In genomic region chr3:36911990-36912804, GRCh38 we compare ENCODE assay signal across 8 cellular contexts.
A peak's percentile ranks its signal among the peaks of the same experiment; 100 is the strongest.
DNase-seq lines count a peak whose midpoint lies in the region; ATAC-seq and TF ChIP-seq lines count a peak whose summit lies in the region.

No MANE protein-coding gene starts in this region.

- H3K4me3 ChIP-seq in epithelial cell of esophagus (ENCODE audit: low read length) (peak overlapping the region; percentile 15), skin epidermis (peak overlapping the region in 1 of 7 experiments; percentile 7)

- H3K27ac ChIP-seq in skin epidermis = peak overlapping the region in 19 of 21 experiments; percentile 2 to 90 (median 55)

- DNase-seq in DMS53 (lab: John Stamatoyannopoulos, UW) = peak; percentile 70
- DNase-seq in SKM-1 (lab: John Stamatoyannopoulos, UW; ENCODE audit: unreplicated experiment) = peak; percentile 65
- peak; percentile 85 for DNase-seq in epithelial cell of esophagus (ENCODE audit: low read depth)
- no peak for DNase-seq in cortex of kidney (lab: John Stamatoyannopoulos, UW)
- no peak for DNase-seq in NCI-H510A treated with DMSO at 0.1 percent for 48 hours (lab: John Stamatoyannopoulos, UW)

- ATAC-seq in GM19328 (IDR thresholded peaks at IDR 0.05; ENCODE audit: unreplicated experiment) (peak; percentile 98), HG03342 (IDR thresholded peaks at IDR 0.05; ENCODE audit: unreplicated experiment) (peak; percentile 95)

- TF ChIP-seq CTCF in epithelial cell of esophagus (IDR thresholded peaks at IDR 0.05; ENCODE audit: insufficient read depth, low read depth, low read length, missing control alignments) = no peak

Comparison
In these comparisons a context has a peak if more than half of its experiments do, and no peak if none do; other contexts are left out.
1. DNase-seq: peak in DMS53 (single experiment), SKM-1 (single experiment) and epithelial cell of esophagus (single experiment); none in cortex of kidney (single experiment) and NCI-H510A treated with DMSO at 0.1 percent for 48 hours (single experiment).